Comparison of ENCODE assay signal across 11 cellular contexts in the genomic region with DNA sequence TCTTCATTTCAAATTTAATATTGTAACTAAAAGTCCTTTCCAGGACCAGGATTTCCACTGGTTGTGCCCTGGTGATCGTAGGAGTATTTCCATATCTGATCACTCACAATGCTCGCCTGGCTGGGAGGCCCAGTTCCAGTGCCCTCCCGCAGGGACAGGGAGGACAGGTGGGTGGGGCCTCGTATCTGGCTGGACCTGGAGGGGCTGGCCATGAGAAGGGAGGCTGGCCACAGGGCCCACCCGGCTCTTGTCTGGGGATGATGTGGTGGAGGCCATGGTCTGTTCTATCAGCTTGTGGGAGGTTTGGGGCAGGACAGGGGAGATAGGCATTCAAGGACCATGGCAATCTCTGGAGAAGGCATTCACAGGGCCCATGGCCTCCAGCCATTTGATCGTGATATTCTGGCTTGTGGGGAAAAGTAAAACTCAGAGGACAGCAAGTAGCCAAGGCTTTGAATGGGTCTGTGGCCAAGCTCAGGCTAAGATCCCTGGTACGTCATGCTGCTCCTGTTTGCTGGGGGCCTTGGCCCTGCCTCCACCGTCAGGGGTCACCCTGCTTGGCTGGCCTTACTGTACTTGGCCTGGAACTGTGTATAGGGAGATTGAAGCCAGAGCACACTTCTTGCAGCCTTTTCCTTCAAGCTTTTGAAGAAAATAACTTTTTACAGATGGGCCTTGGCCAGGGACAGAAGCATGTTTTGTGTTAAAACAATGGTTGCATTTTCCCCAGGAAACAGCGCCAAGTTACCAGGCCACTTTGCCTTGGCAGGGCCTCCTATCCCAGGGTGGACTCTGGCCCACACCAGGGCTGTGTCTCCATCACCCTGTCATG.
A peak's percentile ranks its signal among the peaks of the same experiment; 100 is the strongest.
DNase-seq lines count a peak whose midpoint lies in the region; ATAC-seq and TF ChIP-seq lines count a peak whose summit lies in the region.
"Had no signal": no experiment of that assay in that cellular context is flagged by ENCODE, and none has a peak within 500 bp of the region (broad histone marks: within the 10 kb centered on the region; RNA-seq: fewer than 3 reads in every experiment).

No MANE protein-coding gene starts in this region.

- H3K9ac ChIP-seq in mammary epithelial cell (ENCODE audit: insufficient read depth, low read length), result no peak overlapping the region

- intact Hi-C loops in breast epithelium (cut with DNase I; ENCODE audit: low total_unique reads) (no loop called here), mammary epithelial cell (cut with micrococcal nuclease) (no loop called here), left colon (cut with DNase I, micrococcal nuclease) (no loop called here)

- CTCF ChIA-PET in mammary epithelial cell (lab: Charles Lee; ENCODE audit: low non-redundant PET), result no interaction called here

- dilution Hi-C loops in mammary epithelial cell (cut with HindIII; ENCODE audit: low sequenced_read_pairs), result no loop called here

- H3K27me3 ChIP-seq in breast epithelium (no peaks in the 10 kb centered on the region), mammary epithelial cell (ENCODE audit: insufficient read depth, low read length) (no peaks in the 10 kb centered on the region)

- 41% methylated on average over 7 of the region's 9 CpGs for WGBS in mammary epithelial cell (ENCODE audit: low coverage, missing lambda C conversion rate)

- H3K36me3 ChIP-seq in breast epithelium (no peaks in the 10 kb centered on the region), mammary epithelial cell (ENCODE audit: insufficient read depth, low read length) (no peaks in the 10 kb centered on the region)
- H3K36me3 ChIP-seq: HAP-1 had no signal

- H3K27ac ChIP-seq in breast epithelium, result peak overlapping the region; percentile 37 to 54
- H3K27ac ChIP-seq in mammary epithelial cell (ENCODE audit: insufficient read depth, low read depth, low read length), result no peak overlapping the region

- no peaks in the 10 kb centered on the region for H3K9me3 ChIP-seq in breast epithelium
- H3K9me3 ChIP-seq in mammary epithelial cell (replicated peaks; ENCODE audit: insufficient read depth, low read length), result no peaks in the 10 kb centered on the region
- H3K9me3 ChIP-seq: HAP-1 had no signal

- TF ChIP-seq CTCF in breast epithelium (IDR thresholded peaks at IDR 0.05) (no peak), mammary epithelial cell (conservative IDR thresholded peaks at IDR 0.05 in 1 of 2, IDR thresholded peaks at IDR 0.05 in 1 of 2; ENCODE audit: extremely low read depth in 1 of 2, insufficient read depth in 1 of 2, low read depth in 1 of 2, low read length in 2 of 2) (no peak)

- DNase-seq in breast epithelium (ENCODE audit: low spot score in 2 of 2), result peak in 1 of 2 donors; percentile 56
- no peak for DNase-seq in mammary epithelial cell
- DNase-seq in left colon, result peak in 1 of 2 donors; percentile 73
- peak; percentile 80 for DNase-seq in pons (ENCODE audit: low spot score)
- DNase-seq in stimulated activated CD4-positive, alpha-beta T cell treated with anti-CD3 and anti-CD28 coated beads, Interleukin-2, amount 100 ng/mL, for 48 hours, result no peak
- DNase-seq in SKM-1 treated with dmso at 0.1 percent for 144 hours (lab: John Stamatoyannopoulos, UW; ENCODE audit: unreplicated experiment), result no peak
- DNase-seq: NCI-H1417 treated with DMSO at 0.1 percent for 48 hours, NCI-H748 treated with DMSO at 0.1 percent for 48 hours had no signal

- H4K20me1 ChIP-seq in mammary epithelial cell (ENCODE audit: insufficient read depth, low read length), result no peaks in the 10 kb centered on the region

- in situ Hi-C loops in mammary epithelial cell (cut with MboI; ENCODE audit: low sequenced_read_pairs in 2 of 2), result no loop called here

- BruUV-seq in mammary epithelial cell (replicated peaks; lab: Mats Ljungman, UMichigan), result no TSS peak

- no peak overlapping the region for H3K4me2 ChIP-seq in mammary epithelial cell (ENCODE audit: insufficient read depth, low read depth, low read length)

- no peak for TF ChIP-seq POLR2A in breast epithelium (IDR thresholded peaks at IDR 0.05)

- ATAC-seq in left colon (peak; percentile 66), HG03439 (IDR thresholded peaks at IDR 0.05; ENCODE audit: unreplicated experiment) (no peak), HG03378 (IDR thresholded peaks at IDR 0.05; ENCODE audit: unreplicated experiment) (no peak)

- no peaks in the 10 kb centered on the region for H3K79me2 ChIP-seq in mammary epithelial cell (ENCODE audit: insufficient read depth, low read length)

- H3K4me3 ChIP-seq in breast epithelium (no peak overlapping the region), mammary epithelial cell (replicated peaks in 1 of 3; ENCODE audit: insufficient read depth in 1 of 3, low read depth in 2 of 3, low read length in 3 of 3) (no peak overlapping the region)
- H3K4me3 ChIP-seq: HAP-1 had no signal

- peaks cover 0 to 4% of the 10 kb centered on the region in 2 donors for H3K4me1 ChIP-seq in breast epithelium
- no peaks in the 10 kb centered on the region for H3K4me1 ChIP-seq in mammary epithelial cell (ENCODE audit: insufficient read depth, low read length)
- H3K4me1 ChIP-seq: HAP-1 had no signal

- H2AFZ ChIP-seq in mammary epithelial cell (ENCODE audit: low read depth, low read length), result no peak overlapping the region
